ENCODE assay signal across 8 cellular contexts in the genomic region with DNA sequence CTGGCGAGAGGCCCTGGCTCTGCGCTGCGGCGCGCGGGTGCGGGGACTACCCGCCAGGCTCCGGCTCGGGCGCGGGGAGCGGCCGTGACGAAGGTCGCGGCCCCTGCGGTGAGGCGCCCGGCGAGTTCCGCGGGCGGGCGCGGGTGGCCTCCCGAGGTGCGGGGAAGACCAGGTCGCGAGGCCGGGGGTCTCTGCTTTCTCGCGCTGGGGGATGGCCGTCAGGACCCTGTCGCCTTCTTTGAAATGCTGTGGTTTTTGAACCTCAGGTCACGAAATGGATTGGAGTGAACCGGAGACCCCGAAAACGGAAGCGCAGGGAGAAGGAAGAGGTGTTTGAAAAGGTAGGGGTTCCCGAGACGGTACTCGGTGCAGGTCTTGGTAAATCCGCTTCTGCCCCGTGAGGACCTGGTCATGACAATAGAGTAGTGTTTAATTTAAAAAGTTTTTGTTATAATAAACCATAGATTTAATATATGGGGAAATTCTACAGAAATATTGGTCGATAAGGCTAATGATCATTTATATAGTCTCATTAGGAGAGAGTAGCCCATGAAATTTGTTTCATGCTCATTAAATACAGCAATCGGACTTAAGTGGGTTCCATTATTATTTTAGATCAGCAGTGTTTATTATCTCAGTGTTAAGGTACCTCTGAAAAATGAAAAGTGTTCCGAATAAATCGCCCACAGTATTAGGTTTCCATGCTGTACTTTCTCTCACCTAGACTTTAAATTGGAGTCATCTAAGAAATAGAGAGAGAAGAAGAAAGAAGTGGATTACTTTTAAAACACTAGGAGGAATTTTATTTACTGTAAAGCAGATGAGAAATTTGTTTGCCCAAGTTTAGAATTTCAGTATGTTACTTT.
DNase-seq lines count a peak whose midpoint lies in the region; ATAC-seq and TF ChIP-seq lines count a peak whose summit lies in the region.

No MANE protein-coding gene starts in this region.

- no peaks in the 10 kb centered on the region for H3K36me3 ChIP-seq in iPS-20b (ENCODE audit: insufficient read depth, low read depth, low read length)
- H3K36me3 ChIP-seq in stomach, result peaks cover 0 to 9% (median 3%) of the 10 kb centered on the region in 4 donors

- H3K36me3 Mint-ChIP-seq in activated T-helper 17 cell treated with anti-CD3 and anti-CD28 coated beads, Interleukin-2, amount 50 U/mL, for 72 hours (ENCODE audit: low read depth), result no peaks in the 10 kb centered on the region

- H3K27ac Mint-ChIP-seq in activated T-helper 17 cell treated with anti-CD3 and anti-CD28 coated beads, Interleukin-2, amount 50 U/mL, for 72 hours, result no peak overlapping the region

- ATAC-seq in activated T-helper 17 cell treated with anti-CD3 and anti-CD28 coated beads, Interleukin-2, amount 50 U/mL, for 72 hours (replicated peaks), result no peak
- ATAC-seq in HG02885 (IDR thresholded peaks at IDR 0.05; ENCODE audit: poor library complexity, unreplicated experiment) (no peak), sciatic nerve (no peak)

- in situ Hi-C loops in Caki2 (cut with HindIII; ENCODE audit: low pct_unique_long_range_greater_than_20kb, low sequenced_read_pairs), result no loop called here

- TF ChIP-seq CTCF in HFF-Myc (IDR thresholded peaks at IDR 0.05; ENCODE audit: low read depth, low read length, missing control alignments) (no peak), stomach (IDR thresholded peaks at IDR 0.05) (no peak)

- no peak for TF ChIP-seq EP300 in stomach (IDR thresholded peaks at IDR 0.05)

- no peaks in the 10 kb centered on the region for H3K9me3 ChIP-seq in iPS-20b (ENCODE audit: insufficient read depth, low read depth, low read length)
- no peaks in the 10 kb centered on the region for H3K9me3 ChIP-seq in stomach

- no peak for TF ChIP-seq POLR2A in stomach (IDR thresholded peaks at IDR 0.05)

- peaks cover 23% of the 10 kb centered on the region for H3K27me3 Mint-ChIP-seq in activated T-helper 17 cell treated with anti-CD3 and anti-CD28 coated beads, Interleukin-2, amount 50 U/mL, for 72 hours

- H3K4me1 ChIP-seq in iPS-20b (ENCODE audit: insufficient read depth, low read length), result peaks cover 4% of the 10 kb centered on the region; the same call in 1 of the 2 replicates
- peaks cover 25 to 51% (median 36%) of the 10 kb centered on the region in 4 donors for H3K4me1 ChIP-seq in stomach

- H3K9me3 Mint-ChIP-seq in activated T-helper 17 cell treated with anti-CD3 and anti-CD28 coated beads, Interleukin-2, amount 50 U/mL, for 72 hours, result no peaks in the 10 kb centered on the region

- no peak overlapping the region for H3K27ac ChIP-seq in iPS-20b (ENCODE audit: low read length)
- peak overlapping the region; percentile 95 to 100 (median 99) for H3K27ac ChIP-seq in stomach

- WGBS in stomach, 5 donors, result 2 to 5% (median 4%) methylated on average over 21 to 49 of the region's 49 CpGs

- intact Hi-C loops in stomach (cut with DNase I; ENCODE audit: low total_unique reads), result no loop called here
- intact Hi-C loops in sciatic nerve (cut with DNase I), result no loop called here

- peaks cover 5% of the 10 kb centered on the region for H3K4me1 Mint-ChIP-seq in activated T-helper 17 cell treated with anti-CD3 and anti-CD28 coated beads, Interleukin-2, amount 50 U/mL, for 72 hours

- peak overlapping the region; percentile 80 for H3K4me3 ChIP-seq in HFF-Myc (replicated peaks; ENCODE audit: low read depth, low read length)
- peak overlapping the region; percentile 70 for H3K4me3 ChIP-seq in iPS-20b (ENCODE audit: low read length)
- H3K4me3 ChIP-seq in stomach, result peak overlapping the region; percentile 63 to 83 (median 72)

- DNase-seq in Caki2 (ENCODE audit: low read depth), result peak; percentile 39
- no peak for DNase-seq in HFF-Myc (ENCODE audit: extremely low read depth, low read depth)
- no peak for DNase-seq in stomach
- no peak for DNase-seq in NCI-H1436 treated with DMSO at 0.1 percent for 48 hours (lab: John Stamatoyannopoulos, UW)
- no peak for DNase-seq in sciatic nerve (ENCODE audit: low spot score)

- peak overlapping the region; percentile 27 for H3K4me3 Mint-ChIP-seq in activated T-helper 17 cell treated with anti-CD3 and anti-CD28 coated beads, Interleukin-2, amount 50 U/mL, for 72 hours

- peaks cover 41% of the 10 kb centered on the region for H3K27me3 ChIP-seq in iPS-20b (ENCODE audit: insufficient read depth, low read length)
- peaks cover 0 to 7% (median 0%) of the 10 kb centered on the region in 3 donors for H3K27me3 ChIP-seq in stomach

- peak overlapping the region; percentile 58 for H3K9ac ChIP-seq in iPS-20b (ENCODE audit: low read depth, low read length)
